ENCODE assay signal across 9 cellular contexts in the genomic region with DNA sequence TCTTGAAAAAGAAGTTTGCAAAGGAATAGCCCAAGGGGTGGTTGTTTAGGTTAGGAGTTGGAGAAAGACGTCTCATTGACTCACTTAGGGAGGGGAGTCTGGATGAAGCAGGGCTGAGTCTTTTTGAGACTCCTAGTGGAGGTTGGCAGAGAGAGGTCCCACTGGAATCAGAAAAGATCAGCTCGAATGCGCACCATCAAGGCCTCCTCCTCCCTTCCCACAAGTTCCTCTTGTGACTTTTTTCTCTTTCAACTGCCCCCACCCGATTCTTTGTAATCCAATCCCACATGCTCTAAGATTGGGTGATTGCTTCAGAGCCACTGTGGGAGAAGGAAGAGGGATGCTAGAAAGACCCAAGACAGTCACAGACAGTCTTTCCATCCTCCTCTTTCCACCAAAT. TPM values are rescaled to one million over a fixed set of nuclear protein-coding genes. Genes with fewer than 3 reads are reported as not detected.
A peak's percentile ranks its signal among the peaks of the same experiment; 100 is the strongest.
DNase-seq lines count a peak whose midpoint lies in the region; FAIRE-seq lines count a peak whose summit lies in the region.
"Had no signal": no experiment of that assay in that cellular context is flagged by ENCODE, and none has a peak within 500 bp of the region (broad histone marks: within the 10 kb centered on the region; RNA-seq: fewer than 3 reads in every experiment).

No MANE protein-coding gene starts in this region.

- no peaks in the 10 kb centered on the region for H3K9me3 ChIP-seq in CD8-positive, alpha-beta memory T cell (ENCODE audit: low read length)

- H3K27me3 Mint-ChIP-seq in CD8-positive, alpha-beta memory T cell = peaks cover 46 to 57% of the 10 kb centered on the region in 2 donors

- H3K4me1 ChIP-seq in CD8-positive, alpha-beta memory T cell (ENCODE audit: insufficient read depth, low read length) = peaks cover 36% of the 10 kb centered on the region

- peak overlapping the region in 4 of 8 donors; percentile 26 to 91 (median 47) for H3K27ac Mint-ChIP-seq in CD8-positive, alpha-beta memory T cell

- CTCF ChIA-PET in CD8-positive, alpha-beta memory T cell (lab: Charles Lee) = interaction anchor here (1.1 to 4.0 kb wide), 8 partner anchors 15 to 66 kb away, joined by 3 to 47 read pairs (median 10); no protein-coding TSS in a partner anchor

- H3K36me3 Mint-ChIP-seq in CD8-positive, alpha-beta memory T cell = no peaks in the 10 kb centered on the region

- DNase-seq in CD8-positive, alpha-beta memory T cell = no peak
- DNase-seq in NOMO-1 treated with DMSO at 0.1 percent for 48 hours (lab: John Stamatoyannopoulos, UW; ENCODE audit: unreplicated experiment) (peak; percentile 64), cerebellar cortex (ENCODE audit: low spot score) (peak; percentile 27), medulla oblongata (ENCODE audit: extremely low spot score) (peak; percentile 78), urothelium cell line (ENCODE audit: low spot score) (peak; percentile 39), GM19238 (ENCODE audit: insufficient read length, low spot score) (no peak), NCI-H1092 treated with DMSO at 0.1 percent for 48 hours (lab: John Stamatoyannopoulos, UW) (no peak), SHP77 (lab: John Stamatoyannopoulos, UW) (no peak)

- FAIRE-seq in urothelium cell line (lab: Jason Lieb, UNC) = no peak

- H3K27me3 ChIP-seq in CD8-positive, alpha-beta memory T cell (ENCODE audit: insufficient read depth, low read length, poor library complexity, severe bottlenecking) = peaks cover 53% of the 10 kb centered on the region

- H3K4me3 ChIP-seq in CD8-positive, alpha-beta memory T cell (ENCODE audit: low read length) = no peak overlapping the region

- H3K4me3 Mint-ChIP-seq in CD8-positive, alpha-beta memory T cell = peak overlapping the region; percentile 13 to 91 (median 84)

- no peak overlapping the region for H3K27ac ChIP-seq in CD8-positive, alpha-beta memory T cell (ENCODE audit: low read depth, low read length)

- no peaks in the 10 kb centered on the region for H3K36me3 ChIP-seq in CD8-positive, alpha-beta memory T cell (ENCODE audit: insufficient read depth, low read length)

- POLR2A ChIA-PET in CD8-positive, alpha-beta memory T cell (lab: Charles Lee) = interaction anchor here (0.7 to 2.0 kb wide), 2 partner anchors 12 to 32 kb away, joined by 3 to 10 read pairs; no protein-coding TSS in a partner anchor

- H3K4me1 Mint-ChIP-seq in CD8-positive, alpha-beta memory T cell = peaks cover 23 to 40% (median 29%) of the 10 kb centered on the region in 3 donors

- no peaks in the 10 kb centered on the region for H3K9me3 Mint-ChIP-seq in CD8-positive, alpha-beta memory T cell

RNA-seq across cellular contexts. Expression of a gene that starts 2.0 kb away (rescaled TPM):
- under 1 TPM; 0.16 to 0.39 TPM for total RNA-seq in CD8-positive, alpha-beta memory T cell
- 0.40 TPM for polyA plus RNA-seq in CD8-positive, alpha-beta memory T cell

RNA-seq across cellular contexts. Expression of a gene that starts 14.5 kb away (rescaled TPM):
- total RNA-seq in CD8-positive, alpha-beta memory T cell = not detected
- not detected for polyA plus RNA-seq in CD8-positive, alpha-beta memory T cell
- total RNA-seq: renal cortical epithelial cell had no signal

RNA-seq across cellular contexts. Expression of a gene that starts 26.4 kb away (rescaled TPM):
- total RNA-seq in CD8-positive, alpha-beta memory T cell = 1 to 10 TPM; 7.0 to 8.2 TPM
- polyA plus RNA-seq in CD8-positive, alpha-beta memory T cell = 1.3 TPM

RNA-seq across cellular contexts. Expression of a gene that starts 28.8 kb away (rescaled TPM):
- not detected for total RNA-seq in CD8-positive, alpha-beta memory T cell
- polyA plus RNA-seq in CD8-positive, alpha-beta memory T cell = not detected

RNA-seq across cellular contexts. Expression of a gene that starts 29.9 kb away (rescaled TPM):
- total RNA-seq in CD8-positive, alpha-beta memory T cell = not detected
- not detected for polyA plus RNA-seq in CD8-positive, alpha-beta memory T cell
- total RNA-seq: renal cortical epithelial cell had no signal

Comparison
In these comparisons a context has a peak if more than half of its experiments do, and no peak if none do; other contexts are left out.
1. DNase-seq: peak in NOMO-1 treated with DMSO at 0.1 percent for 48 hours (single experiment), cerebellar cortex (single experiment), medulla oblongata (single experiment) and urothelium cell line (single experiment); none in CD8-positive, alpha-beta memory T cell (0 of 5), GM19238 (single experiment), NCI-H1092 treated with DMSO at 0.1 percent for 48 hours (single experiment) and SHP77 (0 of 2).